In genomic region chr10:112816033-112816430, GRCh38 we compare ENCODE assay signal across 1 cellular context.
TF ChIP-seq lines count a peak whose summit lies in the region.

No MANE protein-coding gene starts in this region.

TF ChIP-seq in GM23338, 12 proteins besides CTCF, POLR2A, EP300 and RAD21 (continued from another document):
- TF ChIP-seq NANOG (IDR thresholded peaks at IDR 0.05; ENCODE audit: borderline replicate concordance) = no peak
- no peak for TF ChIP-seq EZH2 (IDR thresholded peaks at IDR 0.05; ENCODE audit: low read depth, unreplicated experiment)
- TF ChIP-seq ZNF462 (CRISPR knock-in tag; IDR thresholded peaks at IDR 0.05) = no peak
- TF ChIP-seq ZNF114 (CRISPR knock-in tag; IDR thresholded peaks at IDR 0.05) = no peak
- TF ChIP-seq STAT1 (IDR thresholded peaks at IDR 0.05; ENCODE audit: unreplicated experiment) = no peak
